Comparison of ENCODE assay signal across 20 cellular contexts in the genomic region with DNA sequence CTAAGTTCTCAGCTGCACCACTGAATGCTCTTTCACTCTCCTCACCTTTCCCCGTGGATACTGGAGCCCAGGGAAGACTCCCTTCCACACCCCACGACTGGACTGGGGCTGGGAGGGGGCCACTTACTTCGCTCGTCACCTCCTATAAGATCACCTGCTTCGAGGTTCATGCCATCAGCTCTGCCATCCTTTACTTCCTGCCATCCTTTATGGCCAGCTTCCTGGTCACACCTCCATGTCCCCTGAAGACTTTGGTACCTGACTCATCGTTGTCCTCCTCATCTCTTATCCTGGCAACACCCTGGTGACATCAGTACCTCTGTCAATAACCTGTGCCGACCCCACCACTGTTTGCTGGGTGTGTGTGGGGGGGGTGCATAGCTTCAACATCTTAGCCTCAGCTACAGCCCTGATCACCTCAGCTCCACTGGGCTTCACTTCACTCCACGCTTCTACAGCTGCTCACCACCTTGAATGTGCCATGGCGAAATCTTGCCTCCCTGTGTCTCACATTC. TPM values are rescaled to one million over a fixed set of nuclear protein-coding genes. Genes with fewer than 3 reads are reported as not detected.
DNase-seq lines count a peak whose midpoint lies in the region; TF ChIP-seq lines count a peak whose summit lies in the region.
"Had no signal": no experiment of that assay in that cellular context is flagged by ENCODE, and none has a peak within 500 bp of the region (broad histone marks: within the 10 kb centered on the region; RNA-seq: fewer than 3 reads in every experiment).

No MANE protein-coding gene starts in this region.

- no peak for TF ChIP-seq EP300 in transverse colon (IDR thresholded peaks at IDR 0.05; ENCODE audit: low read depth)

- no peaks in the 10 kb centered on the region for H3K36me3 Mint-ChIP-seq in activated CD4-positive, alpha-beta memory T cell treated with anti-CD3 and anti-CD28 coated beads for 36 hours
- H3K36me3 Mint-ChIP-seq in activated CD4-positive, alpha-beta memory T cell treated with anti-CD3 and anti-CD28 coated beads, Interleukin-2, amount 10 ng/mL, durations not matched to agents 7 days and 5 days (ENCODE audit: low read depth), result no peaks in the 10 kb centered on the region
- no peaks in the 10 kb centered on the region for H3K36me3 Mint-ChIP-seq in activated T-cell treated with anti-CD3 and anti-CD28 coated beads, Interleukin-2, amount 50 U/mL, for 24 hours (ENCODE audit: low read depth)
- H3K36me3 Mint-ChIP-seq: activated naive CD8-positive, alpha-beta T cell treated with anti-CD3 and anti-CD28 coated beads, Interleukin-2, amount 10 ng/mL, durations not matched to agents 7 days and 5 days had no signal

- no peaks in the 10 kb centered on the region for H3K9me3 Mint-ChIP-seq in activated CD4-positive, alpha-beta memory T cell treated with anti-CD3 and anti-CD28 coated beads for 36 hours
- H3K9me3 Mint-ChIP-seq in activated CD4-positive, alpha-beta memory T cell treated with anti-CD3 and anti-CD28 coated beads, Interleukin-2, amount 10 ng/mL, durations not matched to agents 7 days and 5 days, result no peaks in the 10 kb centered on the region
- H3K9me3 Mint-ChIP-seq in activated T-cell treated with anti-CD3 and anti-CD28 coated beads, Interleukin-2, amount 50 U/mL, for 24 hours, result no peaks in the 10 kb centered on the region
- H3K9me3 Mint-ChIP-seq: activated naive CD8-positive, alpha-beta T cell treated with anti-CD3 and anti-CD28 coated beads, Interleukin-2, amount 10 ng/mL, durations not matched to agents 7 days and 5 days; activated T-cell treated with anti-CD3 and anti-CD28 coated beads, Interleukin-2, amount 50 U/mL, for 4 hours had no signal

- WGBS in transverse colon (ENCODE audit: low coverage in 1 of 2), 2 donors, result 64 to 67% methylated on average over 5 to 9 of the region's 9 CpGs

- TF ChIP-seq POLR2A in transverse colon (IDR thresholded peaks at IDR 0.05), result peak; percentile 61

- H3K36me3 ChIP-seq in mucosa of rectum (ENCODE audit: control insufficient read depth in 2 of 2, insufficient read depth in 2 of 2, low read length in 2 of 2) (no peaks in the 10 kb centered on the region), transverse colon (no peaks in the 10 kb centered on the region)
- H3K36me3 ChIP-seq: ovary had no signal

- H3K27me3 ChIP-seq in mucosa of rectum (ENCODE audit: control insufficient read depth in 2 of 2, insufficient read depth in 2 of 2, low read length in 2 of 2) (no peaks in the 10 kb centered on the region), transverse colon (no peaks in the 10 kb centered on the region)
- H3K27me3 ChIP-seq: ovary had no signal

- in situ Hi-C loops in transverse colon (cut with MboI; ENCODE audit: low pct_ligation_motif_present in 1 of 4, low pct_unique_long_range_greater_than_20kb in 1 of 4, low sequenced_read_pairs in 3 of 4), result no loop called here

- H3K9me3 ChIP-seq in mucosa of rectum (ENCODE audit: control insufficient read depth in 2 of 2, low read length in 2 of 2) (no peaks in the 10 kb centered on the region), transverse colon (no peaks in the 10 kb centered on the region)
- H3K9me3 ChIP-seq: ovary had no signal

- H3K27me3 Mint-ChIP-seq in activated CD4-positive, alpha-beta memory T cell treated with anti-CD3 and anti-CD28 coated beads for 36 hours, result no peaks in the 10 kb centered on the region
- no peaks in the 10 kb centered on the region for H3K27me3 Mint-ChIP-seq in activated CD4-positive, alpha-beta memory T cell treated with anti-CD3 and anti-CD28 coated beads, Interleukin-2, amount 10 ng/mL, durations not matched to agents 7 days and 5 days
- no peaks in the 10 kb centered on the region for H3K27me3 Mint-ChIP-seq in activated T-cell treated with anti-CD3 and anti-CD28 coated beads, Interleukin-2, amount 50 U/mL, for 24 hours
- H3K27me3 Mint-ChIP-seq: activated naive CD8-positive, alpha-beta T cell treated with anti-CD3 and anti-CD28 coated beads, Interleukin-2, amount 10 ng/mL, durations not matched to agents 7 days and 5 days had no signal

- peak overlapping the region in 1 of 2 donors; percentile 50 for H3K9ac ChIP-seq in mucosa of rectum (ENCODE audit: low read depth in 1 of 2, low read length in 2 of 2)

- CTCF ChIA-PET in activated CD4-positive, alpha-beta memory T cell treated with anti-CD3 and anti-CD28 coated beads for 36 hours (lab: Charles Lee), result no interaction called here
- CTCF ChIA-PET in activated CD4-positive, alpha-beta memory T cell treated with anti-CD3 and anti-CD28 coated beads, Interleukin-2, amount 10 ng/mL, durations not matched to agents 7 days and 5 days (lab: Charles Lee), result interaction anchor here (4.8 to 5.5 kb wide), 2 partner anchors 14 to 29 kb away, joined by 19 to 30 read pairs; no protein-coding TSS in a partner anchor

- H3K4me1 Mint-ChIP-seq in activated CD4-positive, alpha-beta memory T cell treated with anti-CD3 and anti-CD28 coated beads for 36 hours (ENCODE audit: low read depth), result no peaks in the 10 kb centered on the region
- H3K4me1 Mint-ChIP-seq in activated CD4-positive, alpha-beta memory T cell treated with anti-CD3 and anti-CD28 coated beads, Interleukin-2, amount 10 ng/mL, durations not matched to agents 7 days and 5 days, result peaks cover 6% of the 10 kb centered on the region
- no peaks in the 10 kb centered on the region for H3K4me1 Mint-ChIP-seq in activated T-cell treated with anti-CD3 and anti-CD28 coated beads, Interleukin-2, amount 50 U/mL, for 24 hours (ENCODE audit: low read depth)

- H3K27ac ChIP-seq in mucosa of rectum (ENCODE audit: low read depth in 2 of 2, low read length in 2 of 2), result peak overlapping the region; percentile 87 to 92
- peak overlapping the region; percentile 62 to 73 (median 70) for H3K27ac ChIP-seq in transverse colon
- H3K27ac ChIP-seq: 22Rv1, ovary had no signal

- peak; percentile 7 for DNase-seq in activated CD4-positive, alpha-beta memory T cell treated with anti-CD3 and anti-CD28 coated beads for 36 hours
- DNase-seq in activated CD4-positive, alpha-beta memory T cell treated with anti-CD3 and anti-CD28 coated beads, Interleukin-2, amount 10 ng/mL, durations not matched to agents 7 days and 5 days, result no peak
- DNase-seq in epithelial cell of esophagus (ENCODE audit: low read depth), result peak; percentile 29
- DNase-seq in transverse colon, result peak; percentile 64
- DNase-seq in NCI-H748 (lab: John Stamatoyannopoulos, UW; ENCODE audit: unreplicated experiment), result no peak
- no peak for DNase-seq in activated T-cell treated with anti-CD3 and anti-CD28 coated beads, Interleukin-2, amount 50 U/mL, for 24 hours
- no peak for DNase-seq in activated CD4-positive, alpha-beta T cell treated with anti-CD3 and anti-CD28 coated beads, Interleukin-2, amount 50 U/mL, for 48 hours
- DNase-seq: activated CD4-positive, alpha-beta T cell treated with anti-CD3 and anti-CD28 coated beads, Interleukin-2, amount 50 U/mL, for 4 hours; activated naive CD8-positive, alpha-beta T cell treated with anti-CD3 and anti-CD28 coated beads, Interleukin-2, amount 10 ng/mL, durations not matched to agents 7 days and 5 days; activated T-cell treated with anti-CD3 and anti-CD28 coated beads, Interleukin-2, amount 50 U/mL, for 4 hours; C1 segment of cervical spinal cord; effector CD8-positive, alpha-beta T cell; KG1; NCI-H1105; NCI-H2171 treated with DMSO at 0.1 percent for 48 hours; ovary; RPMI8226; stimulated activated CD4-positive, alpha-beta T cell treated with anti-CD3 and anti-CD28 coated beads, Interleukin-4, amount 100 ng/mL, for 24 hours had no signal

- no peak overlapping the region for H3K27ac Mint-ChIP-seq in activated CD4-positive, alpha-beta memory T cell treated with anti-CD3 and anti-CD28 coated beads for 36 hours
- H3K27ac Mint-ChIP-seq in activated CD4-positive, alpha-beta memory T cell treated with anti-CD3 and anti-CD28 coated beads, Interleukin-2, amount 10 ng/mL, durations not matched to agents 7 days and 5 days, result no peak overlapping the region
- no peak overlapping the region for H3K27ac Mint-ChIP-seq in activated T-cell treated with anti-CD3 and anti-CD28 coated beads, Interleukin-2, amount 50 U/mL, for 24 hours
- H3K27ac Mint-ChIP-seq: activated naive CD8-positive, alpha-beta T cell treated with anti-CD3 and anti-CD28 coated beads, Interleukin-2, amount 10 ng/mL, durations not matched to agents 7 days and 5 days had no signal

- intact Hi-C loops in activated CD4-positive, alpha-beta memory T cell treated with anti-CD3 and anti-CD28 coated beads for 36 hours (cut with micrococcal nuclease), result no loop called here
- intact Hi-C loops in transverse colon (cut with DNase I; ENCODE audit: low total_unique reads), result no loop called here

- peaks cover 2 to 25% of the 10 kb centered on the region in 2 donors for H3K4me1 ChIP-seq in mucosa of rectum (ENCODE audit: control insufficient read depth in 2 of 2, insufficient read depth in 2 of 2, low read length in 2 of 2)
- peaks cover 0 to 22% (median 10%) of the 10 kb centered on the region in 4 donors for H3K4me1 ChIP-seq in transverse colon

- H3K4me3 Mint-ChIP-seq in activated CD4-positive, alpha-beta memory T cell treated with anti-CD3 and anti-CD28 coated beads for 36 hours, result no peak overlapping the region
- no peak overlapping the region for H3K4me3 Mint-ChIP-seq in activated CD4-positive, alpha-beta memory T cell treated with anti-CD3 and anti-CD28 coated beads, Interleukin-2, amount 10 ng/mL, durations not matched to agents 7 days and 5 days
- H3K4me3 Mint-ChIP-seq in activated T-cell treated with anti-CD3 and anti-CD28 coated beads, Interleukin-2, amount 50 U/mL, for 24 hours, result no peak overlapping the region
- H3K4me3 Mint-ChIP-seq: activated naive CD8-positive, alpha-beta T cell treated with anti-CD3 and anti-CD28 coated beads, Interleukin-2, amount 10 ng/mL, durations not matched to agents 7 days and 5 days; activated T-cell treated with anti-CD3 and anti-CD28 coated beads, Interleukin-2, amount 50 U/mL, for 4 hours had no signal

- H3K4me3 ChIP-seq in epithelial cell of esophagus (ENCODE audit: low read length) (no peak overlapping the region), mucosa of rectum (ENCODE audit: low read length in 2 of 2) (peak overlapping the region in 1 of 2 donors; percentile 38), transverse colon (no peak overlapping the region)
- H3K4me3 ChIP-seq: ovary had no signal

- POLR2A ChIA-PET in activated CD4-positive, alpha-beta memory T cell treated with anti-CD3 and anti-CD28 coated beads for 36 hours (lab: Charles Lee), result no interaction called here
- POLR2A ChIA-PET in activated CD4-positive, alpha-beta memory T cell treated with anti-CD3 and anti-CD28 coated beads, Interleukin-2, amount 10 ng/mL, durations not matched to agents 7 days and 5 days (lab: Charles Lee), result interaction anchor here (1.5 to 3.6 kb wide), 2 partner anchors 9 to 14 kb away, joined by 3 to 21 read pairs; a partner anchor contains a TSS

- TF ChIP-seq CTCF in epithelial cell of esophagus (IDR thresholded peaks at IDR 0.05; ENCODE audit: insufficient read depth, low read depth, low read length, missing control alignments), result no peak
- no peak for TF ChIP-seq CTCF in transverse colon (IDR thresholded peaks at IDR 0.05)

RNA-seq across cellular contexts. Expression of a gene that starts 8.7 kb away (rescaled TPM):
- 100 to 1,000 TPM; 217 to 221 TPM for total RNA-seq in activated CD4-positive, alpha-beta memory T cell treated with anti-CD3 and anti-CD28 coated beads for 36 hours
- 100 to 1,000 TPM; 128 to 133 TPM for total RNA-seq in activated CD4-positive, alpha-beta memory T cell treated with anti-CD3 and anti-CD28 coated beads, Interleukin-2, amount 10 ng/mL, durations not matched to agents 7 days and 5 days
- total RNA-seq in transverse colon, result 100 to 1,000 TPM in 3 of 4 donors, 10 to 100 TPM in 1; 52.1 to 234 (median 149) TPM

RNA-seq across cellular contexts. Expression of a gene that starts 33.9 kb away (rescaled TPM):
- total RNA-seq in activated CD4-positive, alpha-beta memory T cell treated with anti-CD3 and anti-CD28 coated beads for 36 hours, result 10 to 100 TPM; 40.0 to 41.3 TPM
- total RNA-seq in activated CD4-positive, alpha-beta memory T cell treated with anti-CD3 and anti-CD28 coated beads, Interleukin-2, amount 10 ng/mL, durations not matched to agents 7 days and 5 days, result 10 to 100 TPM; 34.2 to 34.8 TPM
- total RNA-seq in transverse colon, result 100 to 1,000 TPM in 3 of 4 donors, 10 to 100 TPM in 1; 90.7 to 761 (median 173) TPM

Comparison
In these comparisons a context has a peak if more than half of its experiments do, and no peak if none do; other contexts are left out.
1. DNase-seq: peak in activated CD4-positive, alpha-beta memory T cell treated with anti-CD3 and anti-CD28 coated beads for 36 hours (single experiment), epithelial cell of esophagus (single experiment) and transverse colon (single experiment); none in activated CD4-positive, alpha-beta memory T cell treated with anti-CD3 and anti-CD28 coated beads, Interleukin-2, amount 10 ng/mL, durations not matched to agents 7 days and 5 days (single experiment), NCI-H748 (single experiment), activated T-cell treated with anti-CD3 and anti-CD28 coated beads, Interleukin-2, amount 50 U/mL, for 24 hours (single experiment) and activated CD4-positive, alpha-beta T cell treated with anti-CD3 and anti-CD28 coated beads, Interleukin-2, amount 50 U/mL, for 48 hours (0 of 2).